In genomic region chr19:7763696-7764095, GRCh38 we compare ENCODE assay signal across 24 cellular contexts. TPM values are rescaled to one million over a fixed set of nuclear protein-coding genes. Genes with fewer than 3 reads are reported as not detected.
"Had no signal": no experiment of that assay in that cellular context is flagged by ENCODE, and none has a peak within 500 bp of the region (broad histone marks: within the 10 kb centered on the region; RNA-seq: fewer than 3 reads in every experiment).

No MANE protein-coding gene starts in this region.

- H3K27ac Mint-ChIP-seq: IgD-negative memory B cell had no signal

- ATAC-seq: Panc1, PC-3 had no signal

- H3K9me3 ChIP-seq: SK-N-SH had no signal

- DNase-seq: KBM-7, MV-4-11, NCI-H1048, NCI-H1105, NCI-H1417, NCI-H1436 treated with DMSO at 0.1 percent for 48 hours, NCI-H1694, NCI-H187 treated with DMSO at 0.1 percent for 48 hours, NCI-H2029 treated with DMSO at 0.1 percent for 48 hours, NCI-H2227 treated with DMSO at 0.1 percent for 48 hours, NCI-H446, NCI-H510A, NCI-H524 treated with DMSO at 0.1 percent for 48 hours, NCI-H69, NCI-H774, PC-3, SHP77, SK-N-SH had no signal

RNA-seq across cellular contexts. Expression of gene CLEC4M, which starts 0.7 kb away (rescaled TPM):
- total RNA-seq: LHCN-M2, MCF 10A, OCI-LY7, PC-3, SK-MEL-5 had no signal

RNA-seq across cellular contexts. Expression of gene CD209, which starts 16.4 kb away (rescaled TPM):
- total RNA-seq: LHCN-M2, MCF 10A, OCI-LY7, PC-3, SK-MEL-5 had no signal

RNA-seq across cellular contexts. Expression of gene CLEC4G, which starts 31.8 kb away (rescaled TPM):
- total RNA-seq: LHCN-M2, MCF 10A, OCI-LY7, PC-3, SK-MEL-5 had no signal
